In genomic region chr14:78947681-78948080, GRCh38 we compare ENCODE assay signal across 40 cellular contexts.
"Had no signal": no experiment of that assay in that cellular context is flagged by ENCODE, and none has a peak within 500 bp of the region (broad histone marks: within the 10 kb centered on the region; RNA-seq: fewer than 3 reads in every experiment).

No MANE protein-coding gene starts in this region.

- H3K27me3 ChIP-seq: adrenal gland, ascending aorta, body of pancreas, brain microvascular endothelial cell, breast epithelium, cardiac muscle cell had no signal

- H3K9me3 Mint-ChIP-seq: activated naive CD4-positive, alpha-beta T cell treated with anti-CD3 and anti-CD28 coated beads for 36 hours; activated naive CD4-positive, alpha-beta T cell treated with anti-CD3 and anti-CD28 coated beads, Interleukin-2, amount 10 ng/mL, durations not matched to agents 7 days and 5 days; activated naive CD4-positive, alpha-beta T cell treated with anti-CD3 and anti-CD28 coated beads, Interleukin-2, amount 50 U/mL, for 24 hours; activated naive CD4-positive, alpha-beta T cell treated with anti-CD3 and anti-CD28 coated beads, Interleukin-2, amount 50 U/mL, for 72 hours; activated naive CD8-positive, alpha-beta T cell treated with anti-CD3 and anti-CD28 coated beads for 36 hours; activated naive CD8-positive, alpha-beta T cell treated with anti-CD3 and anti-CD28 coated beads, Interleukin-2, amount 10 ng/mL, durations not matched to agents 7 days and 5 days; activated naive CD8-positive, alpha-beta T cell treated with anti-CD3 and anti-CD28 coated beads, Interleukin-2, amount 50 U/mL, for 24 hours; activated T-cell treated with anti-CD3 and anti-CD28 coated beads, Interleukin-2, amount 50 U/mL, for 24 hours; activated T-cell treated with anti-CD3 and anti-CD28 coated beads, Interleukin-2, amount 50 U/mL, for 4 hours; activated T-cell treated with anti-CD3 and anti-CD28 coated beads, Interleukin-2, amount 50 U/mL, for 72 hours; activated T-helper 1 cell treated with anti-CD3 and anti-CD28 coated beads, Interleukin-12 subunit alpha, Interleukin-12 subunit beta, Interleukin-2, Interleukin-4 antibody, amounts not matched to agents 30 ng/mL and 10 ng/mL and 1 ng/mL, durations not matched to agents 14 hours and 24 hours and 36 hours; activated T-helper 17 cell treated with anti-CD3 and anti-CD28 coated beads, Interleukin-2, amount 50 U/mL, for 72 hours; activated T-helper 2 cell treated with anti-CD3 and anti-CD28 coated beads, Interferon-gamma antibody, Interleukin-2, Interleukin-4, amounts not matched to agents 10 μg/mL and 5 μg/mL and 100 μg/mL, durations not matched to agents 14 hours and 24 hours and 36 hours; brain; central memory CD8-positive, alpha-beta T cell had no signal

- H3K36me3 ChIP-seq: adrenal gland, ascending aorta, brain microvascular endothelial cell, breast epithelium, cardiac muscle cell had no signal

- H3K27ac Mint-ChIP-seq: activated naive CD4-positive, alpha-beta T cell treated with anti-CD3 and anti-CD28 coated beads for 36 hours; activated naive CD4-positive, alpha-beta T cell treated with anti-CD3 and anti-CD28 coated beads, Interleukin-2, amount 10 ng/mL, durations not matched to agents 7 days and 5 days; activated naive CD4-positive, alpha-beta T cell treated with anti-CD3 and anti-CD28 coated beads, Interleukin-2, amount 50 U/mL, for 24 hours; activated naive CD4-positive, alpha-beta T cell treated with anti-CD3 and anti-CD28 coated beads, Interleukin-2, amount 50 U/mL, for 72 hours; activated naive CD8-positive, alpha-beta T cell; activated naive CD8-positive, alpha-beta T cell treated with anti-CD3 and anti-CD28 coated beads for 36 hours; activated naive CD8-positive, alpha-beta T cell treated with anti-CD3 and anti-CD28 coated beads, Interleukin-2, amount 10 ng/mL, durations not matched to agents 7 days and 5 days; activated naive CD8-positive, alpha-beta T cell treated with anti-CD3 and anti-CD28 coated beads, Interleukin-2, amount 50 U/mL, for 24 hours; activated T-cell treated with anti-CD3 and anti-CD28 coated beads, Interleukin-2, amount 50 U/mL, for 24 hours; activated T-cell treated with anti-CD3 and anti-CD28 coated beads, Interleukin-2, amount 50 U/mL, for 72 hours; activated T-helper 1 cell treated with anti-CD3 and anti-CD28 coated beads, Interleukin-12 subunit alpha, Interleukin-12 subunit beta, Interleukin-2, Interleukin-4 antibody, amounts not matched to agents 30 ng/mL and 10 ng/mL and 1 ng/mL, durations not matched to agents 14 hours and 24 hours and 36 hours; activated T-helper 17 cell treated with anti-CD3 and anti-CD28 coated beads, Interleukin-2, amount 50 U/mL, for 72 hours; activated T-helper 2 cell treated with anti-CD3 and anti-CD28 coated beads, Interferon-gamma antibody, Interleukin-2, Interleukin-4, amounts not matched to agents 10 μg/mL and 5 μg/mL and 100 μg/mL, durations not matched to agents 14 hours and 24 hours and 36 hours; brain had no signal

- FAIRE-seq: astrocyte, bronchial epithelial cell had no signal

- H3K27ac ChIP-seq: adrenal gland, ascending aorta, body of pancreas, brain microvascular endothelial cell, breast epithelium, cardiac muscle cell had no signal

- H3K4me1 ChIP-seq: adrenal gland, ascending aorta, body of pancreas, breast epithelium had no signal

- H3K27me3 Mint-ChIP-seq: activated naive CD4-positive, alpha-beta T cell treated with anti-CD3 and anti-CD28 coated beads, Interleukin-2, amount 10 ng/mL, durations not matched to agents 7 days and 5 days; activated naive CD8-positive, alpha-beta T cell treated with anti-CD3 and anti-CD28 coated beads, Interleukin-2, amount 10 ng/mL, durations not matched to agents 7 days and 5 days had no signal

- H3K4me3 ChIP-seq: adrenal gland, ascending aorta, body of pancreas, breast epithelium, cardiac muscle cell had no signal

- H3K9me3 ChIP-seq: adrenal gland, ascending aorta, body of pancreas, breast epithelium had no signal

- DNase-seq: activated effector memory CD4-positive, alpha-beta T cell treated with anti-CD3 and anti-CD28 coated beads, Interleukin-2, amount 50 U/mL, for 16 hours; activated effector memory CD4-positive, alpha-beta T cell treated with Interleukin-2 at 50 U/mL for 16 hours; activated gamma-delta T cell; activated gamma-delta T cell treated with Interleukin-2 at 50 U/mL for 16 hours; activated naive CD4-positive, alpha-beta T cell; activated naive CD4-positive, alpha-beta T cell treated with anti-CD3 and anti-CD28 coated beads for 36 hours; activated naive CD4-positive, alpha-beta T cell treated with anti-CD3 and anti-CD28 coated beads, Interleukin-2, amount 10 ng/mL, durations not matched to agents 7 days and 5 days; activated naive CD4-positive, alpha-beta T cell treated with anti-CD3 and anti-CD28 coated beads, Interleukin-2, amount 50 U/mL, for 16 hours; activated naive CD4-positive, alpha-beta T cell treated with Interleukin-2 at 50 U/mL for 16 hours; activated naive CD8-positive, alpha-beta T cell treated with anti-CD3 and anti-CD28 coated beads for 36 hours; activated naive CD8-positive, alpha-beta T cell treated with anti-CD3 and anti-CD28 coated beads, Interleukin-2, amount 10 ng/mL, durations not matched to agents 7 days and 5 days; activated naive CD8-positive, alpha-beta T cell treated with anti-CD3 and anti-CD28 coated beads, Interleukin-2, amount 50 U/mL, for 24 hours; activated T-cell treated with anti-CD3 and anti-CD28 coated beads, Interleukin-2, amount 50 U/mL, for 1 hour; activated T-cell treated with anti-CD3 and anti-CD28 coated beads, Interleukin-2, amount 50 U/mL, for 24 hours; activated T-cell treated with anti-CD3 and anti-CD28 coated beads, Interleukin-2, amount 50 U/mL, for 4 hours; activated T-cell treated with anti-CD3 and anti-CD28 coated beads, Interleukin-2, amount 50 U/mL, for 48 hours; activated T-cell treated with anti-CD3 and anti-CD28 coated beads, Interleukin-2, amount 50 U/mL, for 72 hours; adrenal gland; amniotic stem cell; amygdala; anterior cingulate cortex; aorta; body of pancreas; brain microvascular endothelial cell; caudate nucleus; central memory CD4-positive, alpha-beta T cell; cerebellar nuclear complex had no signal

- H3K4me3 Mint-ChIP-seq: activated naive CD4-positive, alpha-beta T cell treated with anti-CD3 and anti-CD28 coated beads for 36 hours; activated naive CD4-positive, alpha-beta T cell treated with anti-CD3 and anti-CD28 coated beads, Interleukin-2, amount 10 ng/mL, durations not matched to agents 7 days and 5 days; activated naive CD4-positive, alpha-beta T cell treated with anti-CD3 and anti-CD28 coated beads, Interleukin-2, amount 50 U/mL, for 24 hours; activated naive CD8-positive, alpha-beta T cell; activated naive CD8-positive, alpha-beta T cell treated with anti-CD3 and anti-CD28 coated beads for 36 hours; activated naive CD8-positive, alpha-beta T cell treated with anti-CD3 and anti-CD28 coated beads, Interleukin-2, amount 10 ng/mL, durations not matched to agents 7 days and 5 days; activated naive CD8-positive, alpha-beta T cell treated with anti-CD3 and anti-CD28 coated beads, Interleukin-2, amount 50 U/mL, for 24 hours; activated T-cell treated with anti-CD3 and anti-CD28 coated beads, Interleukin-2, amount 50 U/mL, for 24 hours; activated T-cell treated with anti-CD3 and anti-CD28 coated beads, Interleukin-2, amount 50 U/mL, for 4 hours; activated T-cell treated with anti-CD3 and anti-CD28 coated beads, Interleukin-2, amount 50 U/mL, for 72 hours; activated T-helper 1 cell treated with anti-CD3 and anti-CD28 coated beads, Interleukin-12 subunit alpha, Interleukin-12 subunit beta, Interleukin-2, Interleukin-4 antibody, amounts not matched to agents 30 ng/mL and 10 ng/mL and 1 ng/mL, durations not matched to agents 14 hours and 24 hours and 36 hours; activated T-helper 17 cell treated with anti-CD3 and anti-CD28 coated beads, Interleukin-2, amount 50 U/mL, for 72 hours; brain; central memory CD8-positive, alpha-beta T cell had no signal

- H3K4me1 Mint-ChIP-seq: activated naive CD4-positive, alpha-beta T cell treated with anti-CD3 and anti-CD28 coated beads, Interleukin-2, amount 10 ng/mL, durations not matched to agents 7 days and 5 days; activated naive CD4-positive, alpha-beta T cell treated with anti-CD3 and anti-CD28 coated beads, Interleukin-2, amount 50 U/mL, for 24 hours; activated naive CD8-positive, alpha-beta T cell treated with anti-CD3 and anti-CD28 coated beads for 36 hours; activated naive CD8-positive, alpha-beta T cell treated with anti-CD3 and anti-CD28 coated beads, Interleukin-2, amount 10 ng/mL, durations not matched to agents 7 days and 5 days; activated naive CD8-positive, alpha-beta T cell treated with anti-CD3 and anti-CD28 coated beads, Interleukin-2, amount 50 U/mL, for 24 hours; activated T-helper 17 cell treated with anti-CD3 and anti-CD28 coated beads, Interleukin-2, amount 50 U/mL, for 72 hours; central memory CD8-positive, alpha-beta T cell had no signal

- H3K36me3 Mint-ChIP-seq: activated naive CD4-positive, alpha-beta T cell treated with anti-CD3 and anti-CD28 coated beads, Interleukin-2, amount 10 ng/mL, durations not matched to agents 7 days and 5 days; activated naive CD4-positive, alpha-beta T cell treated with anti-CD3 and anti-CD28 coated beads, Interleukin-2, amount 50 U/mL, for 24 hours; activated naive CD4-positive, alpha-beta T cell treated with anti-CD3 and anti-CD28 coated beads, Interleukin-2, amount 50 U/mL, for 72 hours; activated naive CD8-positive, alpha-beta T cell; activated naive CD8-positive, alpha-beta T cell treated with anti-CD3 and anti-CD28 coated beads for 36 hours; activated naive CD8-positive, alpha-beta T cell treated with anti-CD3 and anti-CD28 coated beads, Interleukin-2, amount 10 ng/mL, durations not matched to agents 7 days and 5 days; brain had no signal
